In genomic region chr11:8477151-8477550, GRCh38 we compare ENCODE assay signal across 17 cellular contexts.
"Had no signal": no experiment of that assay in that cellular context is flagged by ENCODE, and none has a peak within 500 bp of the region (broad histone marks: within the 10 kb centered on the region; RNA-seq: fewer than 3 reads in every experiment).

No MANE protein-coding gene starts in this region.

- H3K27ac ChIP-seq: colonic mucosa, esophagus muscularis mucosa, right atrium auricular region, skin epidermis, tibial artery, uterus had no signal

- H3K4me3 ChIP-seq: colonic mucosa, esophagus muscularis mucosa, right atrium auricular region, skin epidermis, tibial artery, uterus had no signal

- H3K4me1 ChIP-seq: colonic mucosa, esophagus muscularis mucosa, right atrium auricular region, tibial artery, uterus had no signal

- H3K9me3 ChIP-seq: colonic mucosa, esophagus muscularis mucosa, right atrium auricular region, tibial artery, uterus had no signal

- H3K27me3 ChIP-seq: colonic mucosa, esophagus muscularis mucosa, right atrium auricular region, tibial artery, uterus had no signal

- ATAC-seq: natural killer cell treated with Interleukin-12 subunit alpha and Interleukin-12 subunit beta and Interleukin-15 and Interleukin-18, amount 100 ng/mL, for 72 hours; stimulated activated naive B cell treated with anti-CD40 and anti-IgM and Interleukin-4, amounts not matched to agents 10 μg/mL and 1 μg/mL and 100 μg/mL, for 72 hours had no signal

- H3K36me3 ChIP-seq: colonic mucosa, esophagus muscularis mucosa, right atrium auricular region, tibial artery, uterus had no signal

- DNase-seq: activated CD4-positive, alpha-beta T cell treated with anti-CD3 and anti-CD28 coated beads, Interleukin-2, amount 50 U/mL, for 1 hour; activated CD8-positive, alpha-beta memory T cell treated with anti-CD3 and anti-CD28 coated beads for 24 hours; activated naive CD8-positive, alpha-beta T cell treated with anti-CD3 and anti-CD28 coated beads for 36 hours; central memory CD4-positive, alpha-beta T cell; colonic mucosa; glutamatergic neuron; kidney glomerular epithelial cell; nucleus accumbens; stimulated activated CD4-positive, alpha-beta T cell treated with anti-CD3 and anti-CD28 coated beads, Interleukin-15, amount 100 ng/mL, for 24 hours; stimulated activated CD4-positive, alpha-beta T cell treated with anti-CD3 and anti-CD28 coated beads, Interleukin-4, amount 100 ng/mL, for 1 hour; stimulated activated naive B cell treated with anti-CD40 and anti-IgM and Interleukin-4, amounts not matched to agents 10 μg/mL and 1 μg/mL and 100 μg/mL, for 72 hours; tibial artery; uterus had no signal
